23 cellular contexts compared by ENCODE assay signal in the genomic region with DNA sequence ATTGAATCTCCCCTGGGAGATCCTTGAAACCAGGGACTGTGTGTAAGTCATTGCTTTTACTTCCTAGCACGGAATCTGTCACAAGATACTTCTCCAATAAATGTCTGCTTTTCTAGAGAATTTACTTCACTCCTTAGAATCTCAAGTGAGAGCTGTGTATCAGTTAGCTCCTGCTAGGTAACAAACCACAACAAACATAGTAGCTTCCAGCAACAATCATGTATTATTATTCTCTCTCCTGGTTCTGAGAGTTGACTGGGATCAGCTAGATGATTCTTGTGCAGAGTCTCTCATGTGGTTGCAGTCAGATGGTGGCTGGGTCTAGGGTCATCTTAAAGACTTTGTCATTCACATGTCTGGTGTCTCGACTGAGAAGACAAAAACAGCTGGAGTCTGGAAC.
DNase-seq lines count a peak whose midpoint lies in the region; ATAC-seq and TF ChIP-seq lines count a peak whose summit lies in the region.
"Had no signal": no experiment of that assay in that cellular context is flagged by ENCODE, and none has a peak within 500 bp of the region (broad histone marks: within the 10 kb centered on the region; RNA-seq: fewer than 3 reads in every experiment).

No MANE protein-coding gene starts in this region.

- H3K27ac ChIP-seq in Peyer's patch (no peak overlapping the region), suprapubic skin (no peak overlapping the region)
- H3K27ac ChIP-seq: A549; BLaER1 treated with 17β-estradiol and CSF1 and Interleukin-3, amounts not matched to agents 10 nM and 100 nM had no signal

- H3K4me3 ChIP-seq in astrocyte of the spinal cord (ENCODE audit: low read depth, low read length) (no peak overlapping the region), Peyer's patch (no peak overlapping the region), suprapubic skin (no peak overlapping the region)
- H3K4me3 ChIP-seq: A549; BLaER1 treated with 17β-estradiol and CSF1 and Interleukin-3, amounts not matched to agents 10 nM and 100 nM; GM12878; HAP-1 had no signal

- DNase-seq in NCI-H2029 (lab: John Stamatoyannopoulos, UW): peak; percentile 31
- peak; percentile 4 for DNase-seq in astrocyte of the spinal cord (ENCODE audit: low read depth, low spot score)
- DNase-seq in osteocyte (ENCODE audit: extremely low spot score, unreplicated experiment): no peak
- DNase-seq in activated CD4-positive, alpha-beta T cell treated with anti-CD3 and anti-CD28 coated beads, Interleukin-2, amount 10 ng/mL, durations not matched to agents 24 days and 14 days: no peak
- DNase-seq in Peyer's patch: no peak
- DNase-seq in suprapubic skin (ENCODE audit: low spot score in 2 of 2): no peak
- DNase-seq: 8988T; ACHN; AML-193; BE2C; CD4-positive, alpha-beta T cell; CD8-positive, alpha-beta memory T cell; DMS 273 treated with DMSO at 0.1 percent for 48 hours; DMS79; EL; GDM1; GOT3 had no signal

- intact Hi-C loops in activated CD4-positive, alpha-beta T cell treated with anti-CD3 and anti-CD28 coated beads, Interleukin-2, amount 10 ng/mL, durations not matched to agents 24 days and 14 days (cut with micrococcal nuclease): no loop called here

- TF ChIP-seq EP300 in suprapubic skin (IDR thresholded peaks at IDR 0.05): no peak

- no peaks in the 10 kb centered on the region for H3K36me3 ChIP-seq in Peyer's patch
- no peaks in the 10 kb centered on the region for H3K36me3 ChIP-seq in suprapubic skin
- H3K36me3 ChIP-seq: BE2C; BLaER1 treated with 17β-estradiol and CSF1 and Interleukin-3, amounts not matched to agents 10 nM and 100 nM; HAP-1 had no signal

- in situ Hi-C loops in astrocyte of the spinal cord (cut with HindIII; ENCODE audit: low sequenced_read_pairs): no loop called here

- no peak overlapping the region for H3K4me3 Mint-ChIP-seq in osteocyte (ENCODE audit: unreplicated experiment)
- H3K4me3 Mint-ChIP-seq in activated CD4-positive, alpha-beta T cell treated with anti-CD3 and anti-CD28 coated beads, Interleukin-2, amount 10 ng/mL, durations not matched to agents 24 days and 14 days: no peak overlapping the region
- H3K4me3 Mint-ChIP-seq: CD14-positive monocyte; CD4-positive, alpha-beta T cell; CD8-positive, alpha-beta memory T cell had no signal

- H3K27me3 ChIP-seq in Peyer's patch (no peaks in the 10 kb centered on the region), suprapubic skin (no peaks in the 10 kb centered on the region)
- H3K27me3 ChIP-seq: BE2C; BLaER1 treated with 17β-estradiol and CSF1 and Interleukin-3, amounts not matched to agents 10 nM and 100 nM had no signal

- H3K9me3 Mint-ChIP-seq in osteocyte (ENCODE audit: unreplicated experiment): peaks cover 7% of the 10 kb centered on the region
- no peaks in the 10 kb centered on the region for H3K9me3 Mint-ChIP-seq in activated CD4-positive, alpha-beta T cell treated with anti-CD3 and anti-CD28 coated beads, Interleukin-2, amount 10 ng/mL, durations not matched to agents 24 days and 14 days
- H3K9me3 Mint-ChIP-seq: CD4-positive, alpha-beta T cell had no signal

- no peaks in the 10 kb centered on the region for H3K27me3 Mint-ChIP-seq in osteocyte (ENCODE audit: unreplicated experiment)
- H3K27me3 Mint-ChIP-seq in activated CD4-positive, alpha-beta T cell treated with anti-CD3 and anti-CD28 coated beads, Interleukin-2, amount 10 ng/mL, durations not matched to agents 24 days and 14 days: peaks cover 4% of the 10 kb centered on the region

- no peaks in the 10 kb centered on the region for H3K9me3 ChIP-seq in Peyer's patch
- H3K9me3 ChIP-seq in suprapubic skin: no peaks in the 10 kb centered on the region
- H3K9me3 ChIP-seq: A549; BE2C; BLaER1 treated with 17β-estradiol and CSF1 and Interleukin-3, amounts not matched to agents 10 nM and 100 nM; HAP-1 had no signal

- no peak for TF ChIP-seq POLR2A in Peyer's patch (IDR thresholded peaks at IDR 0.05)
- TF ChIP-seq POLR2A in suprapubic skin (IDR thresholded peaks at IDR 0.05): no peak

- WGBS in suprapubic skin: 82% methylated on average over 2 of the region's 2 CpGs

- no peak for TF ChIP-seq CTCF in astrocyte of the spinal cord (IDR thresholded peaks at IDR 0.05; ENCODE audit: low read depth, low read length)
- TF ChIP-seq CTCF in osteocyte (IDR thresholded peaks at IDR 0.05): no peak
- no peak for TF ChIP-seq CTCF in Peyer's patch (IDR thresholded peaks at IDR 0.05)
- TF ChIP-seq CTCF in suprapubic skin (IDR thresholded peaks at IDR 0.05): no peak

- peaks cover 2% of the 10 kb centered on the region for H3K36me3 Mint-ChIP-seq in osteocyte (ENCODE audit: unreplicated experiment)
- H3K36me3 Mint-ChIP-seq in activated CD4-positive, alpha-beta T cell treated with anti-CD3 and anti-CD28 coated beads, Interleukin-2, amount 10 ng/mL, durations not matched to agents 24 days and 14 days (ENCODE audit: low read depth): no peaks in the 10 kb centered on the region
- H3K36me3 Mint-ChIP-seq: CD14-positive monocyte; CD8-positive, alpha-beta memory T cell had no signal

- ATAC-seq in GM19467 (IDR thresholded peaks at IDR 0.05; ENCODE audit: unreplicated experiment): no peak
- ATAC-seq: A549, GM12878 had no signal

- peaks cover 50% of the 10 kb centered on the region for H3K4me1 Mint-ChIP-seq in osteocyte (ENCODE audit: unreplicated experiment)
- no peaks in the 10 kb centered on the region for H3K4me1 Mint-ChIP-seq in activated CD4-positive, alpha-beta T cell treated with anti-CD3 and anti-CD28 coated beads, Interleukin-2, amount 10 ng/mL, durations not matched to agents 24 days and 14 days
- H3K4me1 Mint-ChIP-seq: CD14-positive monocyte; CD8-positive, alpha-beta memory T cell had no signal

- H3K4me1 ChIP-seq in Peyer's patch (no peaks in the 10 kb centered on the region), suprapubic skin (peaks cover 16% of the 10 kb centered on the region)
- H3K4me1 ChIP-seq: BLaER1 treated with 17β-estradiol and CSF1 and Interleukin-3, amounts not matched to agents 10 nM and 100 nM; HAP-1 had no signal

- H3K27ac Mint-ChIP-seq in osteocyte (ENCODE audit: unreplicated experiment): peak overlapping the region; percentile 39
- H3K27ac Mint-ChIP-seq in activated CD4-positive, alpha-beta T cell treated with anti-CD3 and anti-CD28 coated beads, Interleukin-2, amount 10 ng/mL, durations not matched to agents 24 days and 14 days: no peak overlapping the region
- H3K27ac Mint-ChIP-seq: CD14-positive monocyte; CD4-positive, alpha-beta T cell; CD8-positive, alpha-beta memory T cell had no signal

Comparison
In these comparisons a context has a peak if more than half of its experiments do, and no peak if none do; other contexts are left out.
1. DNase-seq: peak in NCI-H2029 (single experiment) and astrocyte of the spinal cord (single experiment); none in osteocyte (single experiment), activated CD4-positive, alpha-beta T cell treated with anti-CD3 and anti-CD28 coated beads, Interleukin-2, amount 10 ng/mL, durations not matched to agents 24 days and 14 days (single experiment), Peyer's patch (0 of 3) and suprapubic skin (0 of 2).